In genomic region chr7:31049001-31049765, GRCh38 we compare ENCODE assay signal across 1 cellular context.
TF ChIP-seq lines count a peak whose summit lies in the region.

No MANE protein-coding gene starts in this region.

TF ChIP-seq in SK-N-SH, 30 proteins besides CTCF, POLR2A, EP300 and RAD21 (continued from another document):
- TF ChIP-seq REST (IDR thresholded peaks at IDR 0.05; ENCODE audit: low read depth, low read length): no peak
- TF ChIP-seq POLR2AphosphoS5 (IDR thresholded peaks at IDR 0.05; ENCODE audit: low read depth, low read length): no peak
- no peak for TF ChIP-seq MXI1 (IDR thresholded peaks at IDR 0.05; ENCODE audit: low read depth, low read length)
- no peak for TF ChIP-seq IRF3 (IDR thresholded peaks at IDR 0.05; ENCODE audit: low read depth, low read length)
- no peak for TF ChIP-seq USF2 (IDR thresholded peaks at IDR 0.05; ENCODE audit: borderline replicate concordance, low read depth, low read length)
- TF ChIP-seq TCF12 (IDR thresholded peaks at IDR 0.05): peak; percentile 47; the same call in 1 of the 2 replicates
- TF ChIP-seq ELF1 (IDR thresholded peaks at IDR 0.05): no peak
- TF ChIP-seq, protein P1, sequence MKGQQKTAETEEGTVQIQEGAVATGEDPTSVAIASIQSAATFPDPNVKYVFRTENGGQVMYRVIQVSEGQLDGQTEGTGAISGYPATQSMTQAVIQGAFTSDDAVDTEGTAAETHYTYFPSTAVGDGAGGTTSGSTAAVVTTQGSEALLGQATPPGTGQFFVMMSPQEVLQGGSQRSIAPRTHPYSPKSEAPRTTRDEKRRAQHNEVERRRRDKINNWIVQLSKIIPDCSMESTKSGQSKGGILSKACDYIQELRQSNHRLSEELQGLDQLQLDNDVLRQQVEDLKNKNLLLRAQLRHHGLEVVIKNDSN (IDR thresholded peaks at IDR 0.05; ENCODE audit: borderline replicate concordance, low read depth): no peak
- no peak for TF ChIP-seq TAF1 (IDR thresholded peaks at IDR 0.05; ENCODE audit: borderline replicate concordance, low read depth, low read length)
- peak; percentile 21; the same call in 1 of the 2 replicates for TF ChIP-seq PBX3 (IDR thresholded peaks at IDR 0.05)
- no peak for TF ChIP-seq NRF1 (IDR thresholded peaks at IDR 0.05; ENCODE audit: low read depth, low read length)
- no peak for TF ChIP-seq RFX5 (IDR thresholded peaks at IDR 0.05; ENCODE audit: low read length)
- TF ChIP-seq ZBTB33 (IDR thresholded peaks at IDR 0.05; ENCODE audit: borderline replicate concordance, low read depth): no peak
- no peak for TF ChIP-seq NFIC (IDR thresholded peaks at IDR 0.05; ENCODE audit: borderline replicate concordance)
- TF ChIP-seq GATA2 (CRISPR knock-in tag; IDR thresholded peaks at IDR 0.05): peak; percentile 29; the same call in 1 of the 2 replicates
- TF ChIP-seq JUND (IDR thresholded peaks at IDR 0.05): no peak
- TF ChIP-seq CHD2 (IDR thresholded peaks at IDR 0.05; ENCODE audit: low read length, partially characterized antibody): peak; percentile 59
- no peak for TF ChIP-seq MAX (IDR thresholded peaks at IDR 0.05; ENCODE audit: low read depth)
- no peak; the same call in 1 of the 2 replicates for TF ChIP-seq RCOR1 (IDR thresholded peaks at IDR 0.05; ENCODE audit: low read length)
- no peak for TF ChIP-seq FOXM1 (IDR thresholded peaks at IDR 0.05; ENCODE audit: low read depth)
- TF ChIP-seq TEAD4 (IDR thresholded peaks at IDR 0.05; ENCODE audit: borderline replicate concordance, insufficient read depth): no peak
TF ChIP-seq in SK-N-SH: peak in this region for 4.
